In genomic region chr1:157784801-157785200, GRCh38 we compare ENCODE assay signal across 19 cellular contexts. TPM values are rescaled to one million over a fixed set of nuclear protein-coding genes. Genes with fewer than 3 reads are reported as not detected.
DNase-seq lines count a peak whose midpoint lies in the region; ATAC-seq, FAIRE-seq and TF ChIP-seq lines count a peak whose summit lies in the region.
"Had no signal": no experiment of that assay in that cellular context is flagged by ENCODE, and none has a peak within 500 bp of the region (broad histone marks: within the 10 kb centered on the region; RNA-seq: fewer than 3 reads in every experiment).

No MANE protein-coding gene starts in this region.

- peak overlapping the region; percentile 28 for H4K5ac ChIP-seq in H9 (ENCODE audit: insufficient read length, low read depth, low read length)

- no peak overlapping the region for H2BK15ac ChIP-seq in H9 (ENCODE audit: low read depth, low read length)

- H4K8ac ChIP-seq in H9 (replicated peaks; ENCODE audit: insufficient read length, low read depth, low read length): no peak overlapping the region

- H4K91ac ChIP-seq in H9 (ENCODE audit: insufficient read length, low read depth, low read length): no peak overlapping the region

- H3K27me3 ChIP-seq in H9 (ENCODE audit: insufficient read depth, low read length) (no peaks in the 10 kb centered on the region), OCI-LY1 (ENCODE audit: insufficient read depth, low read length) (no peaks in the 10 kb centered on the region)

- H2BK5ac ChIP-seq in H9 (ENCODE audit: insufficient read length, low read length): peak overlapping the region; percentile 60

- no peak overlapping the region for H3K27ac Mint-ChIP-seq in H9
- H3K27ac Mint-ChIP-seq in memory B cell: peak overlapping the region; percentile 67
- H3K27ac Mint-ChIP-seq: CD4-positive, alpha-beta T cell; GM23338 had no signal

- H3K23ac ChIP-seq in H9 (ENCODE audit: insufficient read length, low read depth, low read length): no peak overlapping the region

- H3K27ac ChIP-seq in H9 (ENCODE audit: insufficient read length, low read depth, low read length): no peak overlapping the region
- peak overlapping the region; percentile 93 for H3K27ac ChIP-seq in OCI-LY1 (ENCODE audit: low read depth, low read length, poor library complexity, severe bottlenecking)
- H3K27ac ChIP-seq in caudate nucleus (ENCODE audit: low read depth, low read length): no peak overlapping the region

- H3K4me1 ChIP-seq in H9 (ENCODE audit: insufficient read depth, low read length): no peaks in the 10 kb centered on the region
- H3K4me1 ChIP-seq in OCI-LY1 (ENCODE audit: insufficient read depth, low read length, severe bottlenecking): peaks cover 59% of the 10 kb centered on the region

- H3K4me3 Mint-ChIP-seq in H9 (no peak overlapping the region), memory B cell (peak overlapping the region; percentile 12)
- H3K4me3 Mint-ChIP-seq: CD4-positive, alpha-beta T cell; GM23338 had no signal

- H3K9me3 ChIP-seq in H9 (ENCODE audit: control insufficient read depth, low read depth, low read length): no peaks in the 10 kb centered on the region
- no peaks in the 10 kb centered on the region for H3K9me3 ChIP-seq in OCI-LY1 (ENCODE audit: low read length)

- H2BK12ac ChIP-seq in H9 (ENCODE audit: insufficient read length, low read depth, low read length): no peak overlapping the region

- TF ChIP-seq CTCF in H9 (conservative IDR thresholded peaks at IDR 0.05): no peak
- no peak for TF ChIP-seq CTCF in OCI-LY1 (IDR thresholded peaks at IDR 0.05; ENCODE audit: low read length)

- DNase-seq in H9 (no peak), memory B cell (ENCODE audit: low spot score in 2 of 2) (no peak), caudate nucleus (lab: John Stamatoyannopoulos, UW) (no peak), GM12891 (ENCODE audit: insufficient read length, low spot score) (no peak)
- DNase-seq in stimulated activated CD4-positive, alpha-beta T cell treated with anti-CD3 and anti-CD28 coated beads, Interleukin-4, amount 100 ng/mL, for 1 hour: no peak
- DNase-seq: ACHN; C1 segment of cervical spinal cord; Calu3; CD4-positive, alpha-beta T cell; DMS 273 treated with DMSO at 0.1 percent for 48 hours; H7; IMR-90 had no signal

- H3K36me3 Mint-ChIP-seq in H9 (ENCODE audit: insufficient read depth in 1 of 3, low read depth in 3 of 3) (no peaks in the 10 kb centered on the region; a peak in 1 of 7 replicates), memory B cell (peaks cover 27% of the 10 kb centered on the region)

- no peak overlapping the region for H3K56ac ChIP-seq in H9 (ENCODE audit: insufficient read length, low read depth, low read length)

- FAIRE-seq in GM12891 (lab: Jason Lieb, UNC): no peak
- FAIRE-seq: GM12878 had no signal

- no peaks in the 10 kb centered on the region for H3K36me3 ChIP-seq in OCI-LY1 (ENCODE audit: insufficient read depth, low read length)

- H3K9me3 Mint-ChIP-seq in H9: no peaks in the 10 kb centered on the region
- H3K9me3 Mint-ChIP-seq in memory B cell: peaks cover 3% of the 10 kb centered on the region
- H3K9me3 Mint-ChIP-seq: GM23338 had no signal

- H3K4me3 ChIP-seq in OCI-LY1 (ENCODE audit: low read depth, low read length, poor library complexity, severe bottlenecking): no peak overlapping the region
- H3K4me3 ChIP-seq: GM12878, GM23338 had no signal

- H3K9ac ChIP-seq in H9 (ENCODE audit: extremely low read depth, insufficient read length, low read length) (no peak overlapping the region), OCI-LY1 (ENCODE audit: low read length) (no peak overlapping the region; the same call in 1 of the 2 replicates)

- no peak overlapping the region for H2BK20ac ChIP-seq in H9 (ENCODE audit: low read depth, low read length, poor library complexity, severe bottlenecking)

- H3K4me1 Mint-ChIP-seq in H9 (peaks cover under 1 to 3% of the 10 kb centered on the region in 2 experiments), memory B cell (peaks cover 68% of the 10 kb centered on the region)

- TF ChIP-seq POLR2A in GM12891 (IDR thresholded peaks at IDR 0.05; ENCODE audit: low read depth, low read length): no peak

- ATAC-seq in memory B cell (ENCODE audit: low read depth) (no peak), GM18873 (IDR thresholded peaks at IDR 0.05; ENCODE audit: low FRiP score, unreplicated experiment) (no peak)
- ATAC-seq: GM12878, GM23338 had no signal

- H2AK5ac ChIP-seq in H9 (ENCODE audit: insufficient read length, low read length): no peak overlapping the region

- no peaks in the 10 kb centered on the region for H3K27me3 Mint-ChIP-seq in H9 (ENCODE audit: low read depth)
- no peaks in the 10 kb centered on the region for H3K27me3 Mint-ChIP-seq in memory B cell

- H3K79me2 ChIP-seq in H9 (ENCODE audit: insufficient read depth, low read length): no peaks in the 10 kb centered on the region
- H3K79me2 ChIP-seq in OCI-LY1 (ENCODE audit: insufficient read depth, low read length): no peaks in the 10 kb centered on the region

- H3K79me1 ChIP-seq in H9 (ENCODE audit: insufficient read depth, low read depth, low read length, poor library complexity, severe bottlenecking): no peaks in the 10 kb centered on the region

- H2BK120ac ChIP-seq in H9 (ENCODE audit: low read depth, low read length, poor library complexity, severe bottlenecking): no peak overlapping the region

- no peaks in the 10 kb centered on the region for H3K23me2 ChIP-seq in H9 (ENCODE audit: insufficient read length, low read depth, low read length, poor library complexity, severe bottlenecking)

- no CpG with 5 or more reads among the region's 3 CpGs for WGBS in H9 (ENCODE audit: extremely low coverage, insufficient read length, low lambda C conversion rate)

- H3T11ph ChIP-seq in H9 (ENCODE audit: low read length): no peak overlapping the region

- no peaks in the 10 kb centered on the region for H3K9me2 ChIP-seq in OCI-LY1 (ENCODE audit: low read depth, low read length)

- no peak overlapping the region for H3K14ac ChIP-seq in H9 (ENCODE audit: insufficient read depth, low read length)

- H3K4me2 ChIP-seq in H9 (ENCODE audit: insufficient read depth, insufficient read length, low read length) (no peak overlapping the region), OCI-LY1 (ENCODE audit: low read length) (peak overlapping the region; percentile 22; the same call in 1 of the 2 replicates)
- H3K4me2 ChIP-seq: GM23338 had no signal

- no peaks in the 10 kb centered on the region for H3F3A ChIP-seq in OCI-LY1 (ENCODE audit: insufficient read depth, low read length)

- no peak overlapping the region for H3K4ac ChIP-seq in H9 (ENCODE audit: low read depth, low read length)

- H3K18ac ChIP-seq in H9 (ENCODE audit: insufficient read length, low read depth, low read length): no peak overlapping the region

- H2AFZ ChIP-seq in H9 (ENCODE audit: low read length) (no peak overlapping the region), OCI-LY1 (ENCODE audit: low read length) (no peak overlapping the region)

- no peaks in the 10 kb centered on the region for H4K20me1 ChIP-seq in H9 (ENCODE audit: control insufficient read depth, insufficient read depth, insufficient read length)
- no peaks in the 10 kb centered on the region for H4K20me1 ChIP-seq in OCI-LY1 (ENCODE audit: insufficient read depth, low read length)

TF ChIP-seq in GM12891, 5 proteins besides CTCF, POLR2A, EP300 and RAD21:
- TF ChIP-seq POU2F2 (IDR thresholded peaks at IDR 0.05; ENCODE audit: low read depth, low read length) (no peak), POLR2AphosphoS5 (IDR thresholded peaks at IDR 0.05; ENCODE audit: low read depth, low read length) (no peak), SPI1 (IDR thresholded peaks at IDR 0.05; ENCODE audit: low read depth, low read length) (no peak), TAF1 (IDR thresholded peaks at IDR 0.05; ENCODE audit: low read depth, low read length) (no peak), PAX5 (IDR thresholded peaks at IDR 0.05; ENCODE audit: insufficient read depth, low read length, severe bottlenecking) (no peak)

RNA-seq across cellular contexts. Expression of gene FCRL2, which starts 7.9 kb away (rescaled TPM):
- total RNA-seq in H9 (2021): not detected in 2 replicates
- 0.09 TPM for polyA plus RNA-seq in GM12891 (2012; ENCODE audit: low read depth, missing spikeins)
- total RNA-seq: A172, G401, GM23338, H7, HT-29, IMR-90 had no signal
- polyA plus RNA-seq: GM23338, IMR-90 had no signal

RNA-seq across cellular contexts. Expression of gene FCRL1, which starts 35.1 kb away (rescaled TPM):
- total RNA-seq in H9 (2021): not detected in 2 replicates
- polyA plus RNA-seq in GM12891 (2012; ENCODE audit: low read depth, missing spikeins): not detected
- total RNA-seq: A172, Calu3, G401, GM23338, H7, IMR-90 had no signal
- polyA plus RNA-seq: GM23338, IMR-90 had no signal

RNA-seq across cellular contexts. Expression of gene CD5L, which starts 56.8 kb away (rescaled TPM):
- not detected in 2 replicates for total RNA-seq in H9 (2021)
- not detected for polyA plus RNA-seq in GM12891 (2012; ENCODE audit: low read depth, missing spikeins)
- total RNA-seq: A172; Calu3; CD4-positive, alpha-beta T cell; G401; GM23338; H7; HT-29; IMR-90 had no signal
- polyA plus RNA-seq: GM23338, IMR-90 had no signal
